16 cellular contexts compared by ENCODE assay signal in the genomic region with DNA sequence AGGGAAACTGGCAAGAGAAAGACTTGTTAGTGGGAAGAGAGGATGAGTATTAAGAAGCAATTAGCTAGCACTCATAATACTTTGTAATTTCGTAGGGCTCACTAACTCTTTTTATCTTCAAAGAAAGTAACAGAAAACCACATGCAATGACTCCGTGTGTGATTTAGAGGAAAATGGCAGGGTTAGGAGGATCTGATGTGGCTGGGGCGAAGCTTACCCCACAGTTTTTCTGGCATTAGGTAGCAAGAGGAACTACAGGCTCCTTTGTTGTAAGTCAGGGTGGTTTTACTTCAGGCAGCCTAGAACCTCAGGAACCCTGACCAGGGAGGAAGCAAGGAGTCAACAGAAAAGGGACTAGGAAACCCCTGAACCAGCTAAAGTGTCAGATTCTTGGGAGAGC.
A peak's percentile ranks its signal among the peaks of the same experiment; 100 is the strongest.
DNase-seq lines count a peak whose midpoint lies in the region; ATAC-seq and TF ChIP-seq lines count a peak whose summit lies in the region.
"Had no signal": no experiment of that assay in that cellular context is flagged by ENCODE, and none has a peak within 500 bp of the region (broad histone marks: within the 10 kb centered on the region; RNA-seq: fewer than 3 reads in every experiment).

No MANE protein-coding gene starts in this region.

- no peak for DNase-seq in activated naive CD8-positive, alpha-beta T cell treated with anti-CD3 and anti-CD28 coated beads, Interleukin-2, amount 10 ng/mL, durations not matched to agents 7 days and 5 days
- DNase-seq in activated naive CD8-positive, alpha-beta T cell treated with anti-CD3 and anti-CD28 coated beads, Interleukin-2, amount 50 U/mL, for 24 hours, result no peak
- no peak for DNase-seq in endothelial cell (ENCODE audit: low spot score)
- no peak for DNase-seq in nephron progenitor cell
- DNase-seq in midbrain (lab: John Stamatoyannopoulos, UW), result no peak
- no peak for DNase-seq in RPMI8226
- DNase-seq: Calu3; CD4-positive, CD25-positive, alpha-beta regulatory T cell; COR-L47; DMS53; DMS79 treated with DMSO at 0.1 percent for 48 hours; GF-D8; H9 had no signal

- H3K36me3 Mint-ChIP-seq in activated naive CD8-positive, alpha-beta T cell treated with anti-CD3 and anti-CD28 coated beads, Interleukin-2, amount 10 ng/mL, durations not matched to agents 7 days and 5 days, result peaks cover 4% of the 10 kb centered on the region
- H3K36me3 Mint-ChIP-seq in activated naive CD8-positive, alpha-beta T cell treated with anti-CD3 and anti-CD28 coated beads, Interleukin-2, amount 50 U/mL, for 24 hours (ENCODE audit: low read depth), result no peaks in the 10 kb centered on the region
- H3K36me3 Mint-ChIP-seq in endothelial cell (ENCODE audit: low read depth, unreplicated experiment) (peaks cover 25% of the 10 kb centered on the region), nephron progenitor cell (ENCODE audit: low read depth) (peaks cover 34% of the 10 kb centered on the region)
- H3K36me3 Mint-ChIP-seq: CD4-positive, CD25-positive, alpha-beta regulatory T cell had no signal

- POLR2A ChIA-PET in activated naive CD8-positive, alpha-beta T cell treated with anti-CD3 and anti-CD28 coated beads, Interleukin-2, amount 10 ng/mL, durations not matched to agents 7 days and 5 days (lab: Charles Lee), result no interaction called here

- no peak overlapping the region for H3K27ac Mint-ChIP-seq in activated naive CD8-positive, alpha-beta T cell treated with anti-CD3 and anti-CD28 coated beads, Interleukin-2, amount 10 ng/mL, durations not matched to agents 7 days and 5 days
- H3K27ac Mint-ChIP-seq in activated naive CD8-positive, alpha-beta T cell treated with anti-CD3 and anti-CD28 coated beads, Interleukin-2, amount 50 U/mL, for 24 hours, result no peak overlapping the region
- peak overlapping the region; percentile 37 for H3K27ac Mint-ChIP-seq in endothelial cell (ENCODE audit: unreplicated experiment)
- H3K27ac Mint-ChIP-seq in nephron progenitor cell, result peak overlapping the region; percentile 51
- H3K27ac Mint-ChIP-seq: B cell; CD4-positive, CD25-positive, alpha-beta regulatory T cell; GM23338; H9 had no signal

- H3K4me3 Mint-ChIP-seq in activated naive CD8-positive, alpha-beta T cell treated with anti-CD3 and anti-CD28 coated beads, Interleukin-2, amount 10 ng/mL, durations not matched to agents 7 days and 5 days, result no peak overlapping the region
- no peak overlapping the region for H3K4me3 Mint-ChIP-seq in activated naive CD8-positive, alpha-beta T cell treated with anti-CD3 and anti-CD28 coated beads, Interleukin-2, amount 50 U/mL, for 24 hours
- H3K4me3 Mint-ChIP-seq in endothelial cell (ENCODE audit: unreplicated experiment) (no peak overlapping the region), nephron progenitor cell (no peak overlapping the region)
- H3K4me3 Mint-ChIP-seq: B cell; CD4-positive, CD25-positive, alpha-beta regulatory T cell; GM23338; H9 had no signal

- H3K4me1 Mint-ChIP-seq in activated naive CD8-positive, alpha-beta T cell treated with anti-CD3 and anti-CD28 coated beads, Interleukin-2, amount 10 ng/mL, durations not matched to agents 7 days and 5 days, result peaks cover 21% of the 10 kb centered on the region
- peaks cover 16% of the 10 kb centered on the region for H3K4me1 Mint-ChIP-seq in activated naive CD8-positive, alpha-beta T cell treated with anti-CD3 and anti-CD28 coated beads, Interleukin-2, amount 50 U/mL, for 24 hours
- no peaks in the 10 kb centered on the region for H3K4me1 Mint-ChIP-seq in endothelial cell (ENCODE audit: unreplicated experiment)
- H3K4me1 Mint-ChIP-seq in nephron progenitor cell, result no peaks in the 10 kb centered on the region
- H3K4me1 Mint-ChIP-seq: B cell, GM23338, H9 had no signal

- peaks cover 10% of the 10 kb centered on the region for H3K27me3 Mint-ChIP-seq in activated naive CD8-positive, alpha-beta T cell treated with anti-CD3 and anti-CD28 coated beads, Interleukin-2, amount 10 ng/mL, durations not matched to agents 7 days and 5 days
- no peaks in the 10 kb centered on the region for H3K27me3 Mint-ChIP-seq in activated naive CD8-positive, alpha-beta T cell treated with anti-CD3 and anti-CD28 coated beads, Interleukin-2, amount 50 U/mL, for 24 hours
- H3K27me3 Mint-ChIP-seq in endothelial cell (ENCODE audit: unreplicated experiment) (no peaks in the 10 kb centered on the region), nephron progenitor cell (ENCODE audit: low read depth, poor library complexity) (peaks cover 6% of the 10 kb centered on the region)

- peak; percentile 36 for ATAC-seq in activated naive CD8-positive, alpha-beta T cell treated with anti-CD3 and anti-CD28 coated beads, Interleukin-2, amount 10 ng/mL, durations not matched to agents 7 days and 5 days (ENCODE audit: low read depth)
- no peak for ATAC-seq in activated naive CD8-positive, alpha-beta T cell treated with anti-CD3 and anti-CD28 coated beads, Interleukin-2, amount 50 U/mL, for 24 hours
- ATAC-seq: GM23338, HCT116 had no signal

- TF ChIP-seq CTCF in endothelial cell (IDR thresholded peaks at IDR 0.05; ENCODE audit: unreplicated experiment) (no peak), nephron progenitor cell (IDR thresholded peaks at IDR 0.05) (no peak)

- no peaks in the 10 kb centered on the region for H3K9me3 Mint-ChIP-seq in activated naive CD8-positive, alpha-beta T cell treated with anti-CD3 and anti-CD28 coated beads, Interleukin-2, amount 10 ng/mL, durations not matched to agents 7 days and 5 days
- no peaks in the 10 kb centered on the region for H3K9me3 Mint-ChIP-seq in activated naive CD8-positive, alpha-beta T cell treated with anti-CD3 and anti-CD28 coated beads, Interleukin-2, amount 50 U/mL, for 24 hours
- no peaks in the 10 kb centered on the region for H3K9me3 Mint-ChIP-seq in endothelial cell (ENCODE audit: unreplicated experiment)
- peaks cover 5% of the 10 kb centered on the region for H3K9me3 Mint-ChIP-seq in nephron progenitor cell
- H3K9me3 Mint-ChIP-seq: GM23338, H9 had no signal

Comparison
In these comparisons a context has a peak if more than half of its experiments do, and no peak if none do; other contexts are left out.
1. H3K27ac Mint-ChIP-seq: peak in endothelial cell (single experiment) and nephron progenitor cell (single experiment); none in activated naive CD8-positive, alpha-beta T cell treated with anti-CD3 and anti-CD28 coated beads, Interleukin-2, amount 10 ng/mL, durations not matched to agents 7 days and 5 days (single experiment) and activated naive CD8-positive, alpha-beta T cell treated with anti-CD3 and anti-CD28 coated beads, Interleukin-2, amount 50 U/mL, for 24 hours (single experiment).